17 cellular contexts compared by ENCODE assay signal in genomic region chr1:1989759-1990158, GRCh38. TPM values are rescaled to one million over a fixed set of nuclear protein-coding genes. Genes with fewer than 3 reads are reported as not detected.
DNase-seq lines count a peak whose midpoint lies in the region; ATAC-seq and TF ChIP-seq lines count a peak whose summit lies in the region.
"Had no signal": no experiment of that assay in that cellular context is flagged by ENCODE, and none has a peak within 500 bp of the region (broad histone marks: within the 10 kb centered on the region; RNA-seq: fewer than 3 reads in every experiment).

No MANE protein-coding gene starts in this region.

- H3K9ac ChIP-seq in IMR-90 (ENCODE audit: low read depth, low read length), result no peak overlapping the region

- no peak overlapping the region for H2BK120ac ChIP-seq in IMR-90 (ENCODE audit: low read depth, low read length)

- 78% methylated on average over 3 of the region's 11 CpGs; no CpG with 5 or more reads in 1 of the 2 experiments for WGBS in IMR-90 (ENCODE audit: extremely low coverage in 2 of 2, insufficient read length in 1 of 2), 2 experiments
- 72 to 78% methylated on average over 11 of the region's 11 CpGs for WGBS in aorta, 2 donors

- no peak overlapping the region for H4K91ac ChIP-seq in IMR-90 (ENCODE audit: insufficient read depth, low read depth, low read length)

- peaks cover 12% of the 10 kb centered on the region for H3K27me3 ChIP-seq in IMR-90 (ENCODE audit: control insufficient read depth, insufficient read depth, low read length)
- peaks cover 17% of the 10 kb centered on the region for H3K27me3 ChIP-seq in lower lobe of right lung (ENCODE audit: low read depth)
- peaks cover 0 to 1% of the 10 kb centered on the region in 2 donors for H3K27me3 ChIP-seq in aorta (ENCODE audit: control insufficient read depth in 1 of 2, insufficient read depth in 2 of 2, low read length in 1 of 2)

- CTCF ChIA-PET in IMR-90 (lab: Yijun Ruan, JAX), result no interaction called here

- H2BK15ac ChIP-seq in IMR-90 (ENCODE audit: low read depth, low read length), result no peak overlapping the region

- H3K23ac ChIP-seq in IMR-90 (ENCODE audit: low read depth, low read length), result no peak overlapping the region

- no peak overlapping the region for H2BK20ac ChIP-seq in IMR-90 (ENCODE audit: low read depth, low read length)

- TF ChIP-seq RAD21 in IMR-90 (IDR thresholded peaks at IDR 0.05; ENCODE audit: low read length), result no peak

- H3K4me1 ChIP-seq in IMR-90 (ENCODE audit: control insufficient read depth, insufficient read depth, low read length), result no peaks in the 10 kb centered on the region
- no peaks in the 10 kb centered on the region for H3K4me1 ChIP-seq in lower lobe of right lung
- H3K4me1 ChIP-seq in aorta (ENCODE audit: control insufficient read depth in 1 of 2, insufficient read depth in 2 of 2, low read length in 2 of 2), result no peaks in the 10 kb centered on the region

- H3K79me1 ChIP-seq in IMR-90 (ENCODE audit: low read depth in 1 of 2, low read length in 2 of 2), result no peaks in the 10 kb centered on the region

- no peaks in the 10 kb centered on the region for H3K9me3 ChIP-seq in IMR-90 (ENCODE audit: control insufficient read depth, insufficient read depth, low read length)
- H3K9me3 ChIP-seq in lower lobe of right lung, result no peaks in the 10 kb centered on the region
- no peaks in the 10 kb centered on the region for H3K9me3 ChIP-seq in aorta (ENCODE audit: control insufficient read depth, low read length)
- H3K9me3 ChIP-seq: MG63 had no signal

- dilution Hi-C loops in IMR-90 (cut with HindIII; ENCODE audit: low sequenced_read_pairs, unreplicated experiment), result no loop called here

- POLR2A ChIA-PET in IMR-90 (lab: Charles Lee; ENCODE audit: unreplicated experiment), result no interaction called here

- H3K56ac ChIP-seq in IMR-90 (ENCODE audit: extremely low read depth, insufficient read depth, low read length), result no peak overlapping the region

- intact Hi-C loops in IMR-90 (cut with micrococcal nuclease) (no loop called here), lower lobe of right lung (cut with DNase I) (no loop called here), aorta (cut with DNase I) (no loop called here)

- H3K9me1 ChIP-seq in IMR-90 (ENCODE audit: insufficient read depth, low read length), result peaks cover 3% of the 10 kb centered on the region; the same call in 1 of the 2 replicates

- no peak overlapping the region for H2AK5ac ChIP-seq in IMR-90 (ENCODE audit: low read depth, low read length)

- TF ChIP-seq POLR2A in IMR-90 (IDR thresholded peaks at IDR 0.05; ENCODE audit: low read depth, low read length), result no peak

- H2BK5ac ChIP-seq in IMR-90 (ENCODE audit: low read depth, low read length, poor library complexity, severe bottlenecking), result no peak overlapping the region

- no peak overlapping the region for H4K5ac ChIP-seq in IMR-90 (ENCODE audit: low read depth, low read length)

- no peak overlapping the region for H4K8ac ChIP-seq in IMR-90 (ENCODE audit: low read depth in 2 of 2, low read length in 2 of 2)

- no peak overlapping the region for H3K4me2 ChIP-seq in IMR-90 (ENCODE audit: low read depth, low read length)

- ATAC-seq in IMR-90 (ENCODE audit: low read depth), result no peak
- peak in 1 of 2 donors; percentile 9 for ATAC-seq in lower lobe of right lung
- ATAC-seq in aorta (ENCODE audit: low FRiP score), result no peak
- ATAC-seq: activated CD4-positive, alpha-beta T cell treated with anti-CD3 and anti-CD28 coated beads for 36 hours; activated naive CD8-positive, alpha-beta T cell treated with anti-CD3 and anti-CD28 coated beads, Interleukin-2, amount 50 U/mL, for 24 hours; stimulated activated naive CD8-positive, alpha-beta T cell treated with anti-CD3 and anti-CD28 coated beads, Interleukin-15, amount 100 ng/mL, for 72 hours had no signal

- no peak for TF ChIP-seq CTCF in IMR-90 (conservative IDR thresholded peaks at IDR 0.05; ENCODE audit: low read depth, low read length)
- TF ChIP-seq CTCF in fibroblast of the aortic adventitia (IDR thresholded peaks at IDR 0.05; ENCODE audit: insufficient read depth, low read length), result no peak
- TF ChIP-seq CTCF in lower lobe of right lung (IDR thresholded peaks at IDR 0.05), result no peak

- no peak overlapping the region for H3K27ac ChIP-seq in IMR-90 (ENCODE audit: insufficient read depth, low read length)
- H3K27ac ChIP-seq in lower lobe of right lung, result peak overlapping the region; percentile 62
- no peak overlapping the region for H3K27ac ChIP-seq in aorta (ENCODE audit: low read depth in 1 of 2, low read length in 2 of 2)
- H3K27ac ChIP-seq: RWPE1 had no signal

- H2AFZ ChIP-seq in IMR-90 (replicated peaks; ENCODE audit: low read length, poor library complexity), result no peak overlapping the region

- in situ Hi-C loops in IMR-90 (cut with MboI; ENCODE audit: low sequenced_read_pairs), result no loop called here

- no peak overlapping the region for H3K14ac ChIP-seq in IMR-90 (replicated peaks; ENCODE audit: low read depth, low read length)

- DNase-seq in IMR-90 (peak; percentile 11), fibroblast of the aortic adventitia (ENCODE audit: low read depth) (peak; percentile 41), lower lobe of right lung (no peak), superior temporal gyrus (ENCODE audit: extremely low spot score) (peak; percentile 14), kidney glomerular epithelial cell (lab: John Stamatoyannopoulos, UW) (no peak), aorta (no peak), inferior parietal cortex (ENCODE audit: extremely low spot score) (no peak)
- DNase-seq in stimulated activated CD4-positive, alpha-beta T cell treated with anti-CD3 and anti-CD28 coated beads, Interleukin-15, amount 100 ng/mL, for 24 hours, result no peak
- DNase-seq: activated CD4-positive, alpha-beta T cell treated with anti-CD3 and anti-CD28 coated beads for 36 hours; activated naive CD8-positive, alpha-beta T cell treated with anti-CD3 and anti-CD28 coated beads, Interleukin-2, amount 50 U/mL, for 24 hours; activated T-cell treated with anti-CD3 and anti-CD28 coated beads for 4 hours; MG63; NCI-H2081; stimulated activated naive CD8-positive, alpha-beta T cell treated with anti-CD3 and anti-CD28 coated beads, Interleukin-15, amount 100 ng/mL, for 72 hours had no signal

- BruUV-seq in IMR-90 (replicated peaks; lab: Mats Ljungman, UMichigan), result no TSS peak

- H3K4ac ChIP-seq in IMR-90 (ENCODE audit: low read depth, low read length), result no peak overlapping the region

- H3K18ac ChIP-seq in IMR-90 (ENCODE audit: low read depth, low read length), result no peak overlapping the region

- H3K4me3 ChIP-seq in IMR-90 (ENCODE audit: insufficient read depth, low read depth, low read length) (no peak overlapping the region), fibroblast of the aortic adventitia (ENCODE audit: low read depth, low read length) (no peak overlapping the region), lower lobe of right lung (no peak overlapping the region), aorta (ENCODE audit: low read length in 2 of 2) (no peak overlapping the region)
- H3K4me3 ChIP-seq: coronary artery, MG63 had no signal

- H2AK9ac ChIP-seq in IMR-90 (replicated peaks; ENCODE audit: low read depth, low read length, poor library complexity), result no peak overlapping the region

- no peaks in the 10 kb centered on the region for H4K20me1 ChIP-seq in IMR-90 (ENCODE audit: insufficient read depth, low read length)

- H3K36me3 ChIP-seq in IMR-90 (ENCODE audit: control insufficient read depth, insufficient read depth, low read length) (no peaks in the 10 kb centered on the region), lower lobe of right lung (no peaks in the 10 kb centered on the region), aorta (ENCODE audit: control insufficient read depth in 1 of 2, insufficient read depth in 2 of 2, low read length in 1 of 2) (no peaks in the 10 kb centered on the region)
- H3K36me3 ChIP-seq: MG63 had no signal

TF ChIP-seq in IMR-90, 13 proteins besides CTCF, POLR2A, EP300 and RAD21 (continues in another document):
- TF ChIP-seq USF2 (IDR thresholded peaks at IDR 0.05; ENCODE audit: low read depth, low read length), result no peak
- no peak for TF ChIP-seq MXI1 (IDR thresholded peaks at IDR 0.05; ENCODE audit: borderline replicate concordance, low read depth, low read length)
- no peak for TF ChIP-seq CEBPB (IDR thresholded peaks at IDR 0.05; ENCODE audit: low read depth, low read length)
- TF ChIP-seq BHLHE40 (IDR thresholded peaks at IDR 0.05; ENCODE audit: low read depth, low read length), result no peak
- TF ChIP-seq NFE2L2 (IDR thresholded peaks at IDR 0.05; ENCODE audit: low read depth, low read length), result no peak
- TF ChIP-seq RFX5 (IDR thresholded peaks at IDR 0.05; ENCODE audit: low read depth, low read length), result no peak
- no peak for TF ChIP-seq RCOR1 (IDR thresholded peaks at IDR 0.05; ENCODE audit: insufficient replicate concordance, low read length)

RNA-seq across cellular contexts. Expression of gene CFAP74, which starts 13.8 kb away (rescaled TPM):
- total RNA-seq in IMR-90 (2012; rRNA removed) (not detected in 2 replicates), fibroblast of the aortic adventitia (ENCODE audit: low replicate concordance) (not detected in 2 replicates), lower lobe of right lung (6.6 TPM), aorta (under 1 TPM in 1 of 2 donors, not detected in 1; 0.36 TPM)
- polyA plus RNA-seq in IMR-90 (2012; rRNA removed) (not detected in 2 replicates), aorta (not detected)
- polyA plus RNA-seq in IMR-90 (2012; cell fraction: cytosol; rRNA removed), result not detected in 2 replicates
- 0.02 TPM in 1 of 2 replicates, not detected in the other for polyA plus RNA-seq in IMR-90 (2012; cell fraction: nucleus; rRNA removed; ENCODE audit: low replicate concordance)
- total RNA-seq: esophagus mucosa had no signal

RNA-seq across cellular contexts. Expression of gene GABRD, which starts 29.4 kb away (rescaled TPM):
- total RNA-seq in IMR-90 (2012; rRNA removed), result not detected in 2 replicates
- polyA plus RNA-seq in IMR-90 (2012; rRNA removed), result not detected in 2 replicates
- not detected in 2 replicates for polyA plus RNA-seq in IMR-90 (2012; cell fraction: cytosol; rRNA removed)
- not detected in 2 replicates for polyA plus RNA-seq in IMR-90 (2012; cell fraction: nucleus; rRNA removed; ENCODE audit: low replicate concordance)
- total RNA-seq in fibroblast of the aortic adventitia (ENCODE audit: low replicate concordance), result not detected in 2 replicates
- total RNA-seq in lower lobe of right lung, result 2.7 TPM
- 1 to 10 TPM in 1 of 2 donors, under 1 TPM in 1; 0.49 to 1.2 TPM for total RNA-seq in aorta
- polyA plus RNA-seq in aorta, result not detected
- total RNA-seq: activated CD4-positive, alpha-beta T cell treated with anti-CD3 and anti-CD28 coated beads for 36 hours had no signal

Comparison
In these comparisons a context has a peak if more than half of its experiments do, and no peak if none do; other contexts are left out.
1. DNase-seq: peak in IMR-90 (single experiment), fibroblast of the aortic adventitia (single experiment) and superior temporal gyrus (single experiment); none in lower lobe of right lung (single experiment), stimulated activated CD4-positive, alpha-beta T cell treated with anti-CD3 and anti-CD28 coated beads, Interleukin-15, amount 100 ng/mL, for 24 hours (single experiment), kidney glomerular epithelial cell (single experiment), aorta (0 of 2) and inferior parietal cortex (single experiment).